ENCODE assay signal across 23 cellular contexts in the genomic region with DNA sequence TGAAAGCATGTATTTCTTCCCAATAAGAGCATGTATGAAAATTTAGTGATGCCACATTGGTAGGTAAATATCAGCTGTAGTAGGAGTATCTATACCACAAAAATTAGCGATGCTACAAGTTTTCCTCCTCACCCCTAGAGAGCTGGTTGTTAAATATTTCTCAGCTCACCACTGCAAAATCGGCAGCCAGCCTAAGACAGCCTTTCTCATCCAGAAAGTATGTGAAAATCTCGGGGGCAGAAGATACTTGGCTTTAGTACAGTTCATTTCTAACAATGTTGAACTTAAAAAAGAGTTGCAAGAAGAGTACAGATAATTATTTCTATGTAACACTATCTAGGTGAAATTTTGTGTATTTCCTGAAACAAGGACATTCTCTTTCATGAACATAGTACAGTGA.
DNase-seq lines count a peak whose midpoint lies in the region; ATAC-seq, FAIRE-seq and TF ChIP-seq lines count a peak whose summit lies in the region.
"Had no signal": no experiment of that assay in that cellular context is flagged by ENCODE, and none has a peak within 500 bp of the region (broad histone marks: within the 10 kb centered on the region; RNA-seq: fewer than 3 reads in every experiment).

No MANE protein-coding gene starts in this region.

- H3K18ac ChIP-seq in mesenchymal stem cell (ENCODE audit: low read depth in 1 of 2, low read length in 2 of 2), result no peak overlapping the region

- WGBS in mesenchymal stem cell, result no CpG with 5 or more reads among the region's 3 CpGs

- no peak overlapping the region for H3K4ac ChIP-seq in mesenchymal stem cell (ENCODE audit: low read depth in 1 of 2, low read length in 2 of 2)

- no peak overlapping the region for H2BK12ac ChIP-seq in mesenchymal stem cell (ENCODE audit: low read length in 2 of 2)

- H2BK15ac ChIP-seq in mesenchymal stem cell (ENCODE audit: low read depth, poor library complexity, severe bottlenecking), result no peak overlapping the region

- no peak overlapping the region for H2BK5ac ChIP-seq in mesenchymal stem cell (ENCODE audit: low read depth, low read length, poor library complexity, severe bottlenecking)

- no peaks in the 10 kb centered on the region for H3K9me3 ChIP-seq in mesenchymal stem cell (ENCODE audit: control insufficient read depth, low read length)

- peak overlapping the region; percentile 49 for H3K27ac ChIP-seq in mesenchymal stem cell (ENCODE audit: low read length, poor library complexity, severe bottlenecking)
- no peak overlapping the region for H3K27ac ChIP-seq in substantia nigra (ENCODE audit: low read depth, low read length, poor library complexity, severe bottlenecking)
- H3K27ac ChIP-seq: epithelial cell of prostate, neural progenitor cell had no signal

- H3K14ac ChIP-seq in mesenchymal stem cell (ENCODE audit: low read length in 2 of 2), result no peak overlapping the region

- H3K36me3 ChIP-seq in mesenchymal stem cell (ENCODE audit: control insufficient read depth in 1 of 2, insufficient read depth in 2 of 2, low read depth in 1 of 2, low read length in 2 of 2), result peaks cover 5 to 86% of the 10 kb centered on the region in 2 experiments
- H3K36me3 ChIP-seq: neural progenitor cell had no signal

- H2BK120ac ChIP-seq in mesenchymal stem cell (ENCODE audit: low read depth, low read length), result no peak overlapping the region

- H3K23ac ChIP-seq in mesenchymal stem cell (ENCODE audit: low read length in 2 of 2), result no peak overlapping the region

- no peak overlapping the region for H2AK5ac ChIP-seq in mesenchymal stem cell (ENCODE audit: low read length, severe bottlenecking)

- H3K27me3 ChIP-seq in mesenchymal stem cell (ENCODE audit: control insufficient read depth in 1 of 2, insufficient read depth in 1 of 2, low read length in 2 of 2), result no peaks in the 10 kb centered on the region
- H3K27me3 ChIP-seq: neural progenitor cell had no signal

- H3K9ac ChIP-seq in mesenchymal stem cell (ENCODE audit: low read length), result peak overlapping the region; percentile 75
- H3K9ac ChIP-seq: neural progenitor cell had no signal

- TF ChIP-seq CTCF in choroid plexus epithelial cell (conservative IDR thresholded peaks at IDR 0.05; ENCODE audit: low read depth, low read length), result no peak

- H4K8ac ChIP-seq in mesenchymal stem cell (ENCODE audit: low read length), result no peak overlapping the region

- FAIRE-seq in GM19239 (lab: Jason Lieb, UNC), result no peak

- no peak overlapping the region for H2AFZ ChIP-seq in mesenchymal stem cell (ENCODE audit: low read depth, low read length)
- H2AFZ ChIP-seq: GM23338, neural progenitor cell had no signal

- no peak overlapping the region for H3K4me2 ChIP-seq in mesenchymal stem cell (ENCODE audit: low read length, poor library complexity, severe bottlenecking)
- H3K4me2 ChIP-seq: GM23338, neural progenitor cell had no signal

- DNase-seq in AG08396 (ENCODE audit: low spot score) (peak; percentile 40), M059J (ENCODE audit: low read depth) (peak; percentile 31), choroid plexus epithelial cell (ENCODE audit: low read depth) (peak; percentile 80), mesenchymal stem cell (no peak), substantia nigra (lab: John Stamatoyannopoulos, UW) (no peak), GM19239 (ENCODE audit: insufficient read length, low spot score) (no peak), islet precursor cell (no peak)
- DNase-seq: activated CD4-positive, alpha-beta T cell treated with anti-CD3 and anti-CD28 coated beads for 1 hour; AML-193; amygdala; Calu3; cortex of kidney; GDM1; hippocampal formation; NCI-H1048; NCI-H2107; NCI-H69; retina had no signal

- no peak overlapping the region for H3K4me3 ChIP-seq in choroid plexus epithelial cell (ENCODE audit: low read depth, low read length)
- peak overlapping the region in 1 of 2 experiments; percentile 29 for H3K4me3 ChIP-seq in mesenchymal stem cell (ENCODE audit: insufficient read depth in 1 of 2, low read depth in 1 of 2, low read length in 2 of 2)
- H3K4me3 ChIP-seq: GM23338, neural progenitor cell had no signal

- H3K79me1 ChIP-seq in mesenchymal stem cell (replicated peaks; ENCODE audit: low read length, poor library complexity, severe bottlenecking), result no peaks in the 10 kb centered on the region

- ATAC-seq in HG03457 (IDR thresholded peaks at IDR 0.05; ENCODE audit: unreplicated experiment), result no peak
- ATAC-seq: activated T-helper 17 cell treated with anti-CD3 and anti-CD28 coated beads, Interleukin-2, amount 50 U/mL, for 72 hours; GM23338 had no signal

- no peaks in the 10 kb centered on the region for H3K4me1 ChIP-seq in mesenchymal stem cell (ENCODE audit: control insufficient read depth, insufficient read depth, low read depth, low read length)
- H3K4me1 ChIP-seq: neural progenitor cell had no signal

- H4K91ac ChIP-seq in mesenchymal stem cell (ENCODE audit: low read length), result no peak overlapping the region

Comparison
In these comparisons a context has a peak if more than half of its experiments do, and no peak if none do; other contexts are left out.
1. DNase-seq: peak in AG08396 (single experiment), M059J (single experiment) and choroid plexus epithelial cell (single experiment); none in mesenchymal stem cell (single experiment), substantia nigra (0 of 49), GM19239 (single experiment) and islet precursor cell (single experiment).